8 cellular contexts compared by ENCODE assay signal in the genomic region with DNA sequence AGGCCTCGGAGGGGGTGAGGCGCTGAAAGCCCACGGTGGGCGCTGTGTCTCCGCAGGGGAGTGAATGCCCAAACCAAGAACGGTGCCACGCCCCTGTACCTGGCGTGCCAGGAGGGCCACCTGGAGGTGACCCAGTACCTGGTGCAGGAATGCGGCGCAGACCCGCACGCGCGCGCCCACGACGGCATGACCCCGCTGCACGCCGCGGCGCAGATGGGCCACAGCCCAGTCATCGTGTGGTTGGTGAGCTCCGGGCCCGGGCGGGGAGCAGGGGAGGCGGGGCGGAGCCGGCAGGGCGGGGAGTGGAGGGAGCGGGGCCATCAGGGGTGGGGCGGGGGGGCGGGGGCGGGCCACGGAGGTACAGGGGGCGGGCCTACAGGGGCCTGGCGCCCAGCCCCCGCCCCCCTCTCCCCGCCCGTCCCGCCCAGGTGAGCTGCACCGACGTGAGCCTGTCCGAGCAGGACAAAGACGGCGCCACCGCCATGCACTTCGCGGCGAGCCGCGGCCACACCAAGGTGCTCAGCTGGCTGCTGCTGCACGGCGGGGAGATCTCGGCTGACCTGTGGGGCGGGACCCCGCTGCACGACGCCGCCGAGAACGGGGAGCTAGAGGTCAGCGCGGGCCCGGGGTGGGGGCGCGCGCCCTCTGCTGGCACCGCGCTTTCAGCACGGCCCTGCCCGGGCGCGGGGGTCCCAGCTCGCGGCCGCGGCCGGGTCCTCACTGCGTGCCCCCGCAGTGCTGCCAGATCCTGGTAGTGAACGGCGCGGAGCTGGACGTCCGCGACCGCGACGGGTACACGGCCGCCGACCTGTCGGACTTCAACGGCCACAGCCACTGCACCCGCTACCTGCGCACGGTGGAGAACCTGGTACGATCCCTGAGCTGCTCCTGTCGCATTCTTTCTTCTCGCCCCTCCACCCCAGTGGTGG. TPM values are rescaled to one million over a fixed set of nuclear protein-coding genes. Genes with fewer than 3 reads are reported as not detected.
DNase-seq lines count a peak whose midpoint lies in the region; ATAC-seq and TF ChIP-seq lines count a peak whose summit lies in the region.

No MANE protein-coding gene starts in this region.

- TF ChIP-seq CTCF in RWPE2 (IDR thresholded peaks at IDR 0.05; ENCODE audit: poor library complexity, severe bottlenecking): peak; percentile 33

- H3K4me3 ChIP-seq in RWPE2 (ENCODE audit: severe bottlenecking): peak overlapping the region; percentile 14
- H3K4me3 ChIP-seq in iPS-18c (ENCODE audit: insufficient read depth, low read depth, low read length): peak overlapping the region; percentile 50; the same call in 1 of the 2 replicates

- no peaks in the 10 kb centered on the region for H3K27me3 ChIP-seq in RWPE2 (ENCODE audit: insufficient read depth, poor library complexity, severe bottlenecking)

- no peaks in the 10 kb centered on the region for H3K9me3 ChIP-seq in RWPE2 (ENCODE audit: severe bottlenecking)
- H3K9me3 ChIP-seq in iPS-18c (ENCODE audit: control insufficient read depth, insufficient read depth, low read length): no peaks in the 10 kb centered on the region

- DNase-seq in ACHN: peak; percentile 66
- DNase-seq in RWPE2 (ENCODE audit: low spot score): no peak
- peak; percentile 86 for DNase-seq in activated naive CD4-positive, alpha-beta T cell treated with anti-CD3 and anti-CD28 coated beads, Interleukin-2, amount 10 ng/mL, durations not matched to agents 7 days and 5 days
- peak; percentile 43 for DNase-seq in stimulated activated CD8-positive, alpha-beta memory T cell treated with anti-CD3 and anti-CD28 coated beads, Interleukin-12 subunit alpha, Interleukin-12 subunit beta, amount 100 ng/mL, for 1 hour (ENCODE audit: low read depth)
- DNase-seq in posterior vena cava (ENCODE audit: low spot score): no peak

- peak overlapping the region; percentile 6 for H3K4me3 Mint-ChIP-seq in activated naive CD4-positive, alpha-beta T cell treated with anti-CD3 and anti-CD28 coated beads, Interleukin-2, amount 10 ng/mL, durations not matched to agents 7 days and 5 days

- CTCF ChIA-PET in activated naive CD4-positive, alpha-beta T cell treated with anti-CD3 and anti-CD28 coated beads, Interleukin-2, amount 10 ng/mL, durations not matched to agents 7 days and 5 days (lab: Charles Lee): interaction anchor here (1.1 to 8.7 kb wide), 7 partner anchors 9 to 81 kb away, joined by 3 to 78 read pairs (median 5); partner anchors contain the start of gene HES2

- no peaks in the 10 kb centered on the region for H3K4me1 ChIP-seq in RWPE2 (ENCODE audit: insufficient read depth, poor library complexity, severe bottlenecking)

- H3K27ac Mint-ChIP-seq in activated naive CD4-positive, alpha-beta T cell treated with anti-CD3 and anti-CD28 coated beads, Interleukin-2, amount 10 ng/mL, durations not matched to agents 7 days and 5 days: no peak overlapping the region

- H3K27ac ChIP-seq in RWPE2 (ENCODE audit: poor library complexity, severe bottlenecking): no peak overlapping the region

- H3K4me1 Mint-ChIP-seq in activated naive CD4-positive, alpha-beta T cell treated with anti-CD3 and anti-CD28 coated beads, Interleukin-2, amount 10 ng/mL, durations not matched to agents 7 days and 5 days: peaks cover 8% of the 10 kb centered on the region

- H3K36me3 ChIP-seq in RWPE2 (ENCODE audit: low read depth): no peaks in the 10 kb centered on the region

- peaks cover 91% of the 10 kb centered on the region for H3K27me3 Mint-ChIP-seq in activated naive CD4-positive, alpha-beta T cell treated with anti-CD3 and anti-CD28 coated beads, Interleukin-2, amount 10 ng/mL, durations not matched to agents 7 days and 5 days

- in situ Hi-C loops in ACHN (cut with HindIII; ENCODE audit: low pct_ligation_motif_present, low pct_unique_long_range_greater_than_20kb, low sequenced_read_pairs): no loop called here

- no peaks in the 10 kb centered on the region for H3K36me3 Mint-ChIP-seq in activated naive CD4-positive, alpha-beta T cell treated with anti-CD3 and anti-CD28 coated beads, Interleukin-2, amount 10 ng/mL, durations not matched to agents 7 days and 5 days

- H3K9me3 Mint-ChIP-seq in activated naive CD4-positive, alpha-beta T cell treated with anti-CD3 and anti-CD28 coated beads, Interleukin-2, amount 10 ng/mL, durations not matched to agents 7 days and 5 days: no peaks in the 10 kb centered on the region

- intact Hi-C loops in posterior vena cava (cut with DNase I): no loop called here

- ATAC-seq in GM21619 (IDR thresholded peaks at IDR 0.05; ENCODE audit: unreplicated experiment) (peak; percentile 64), RWPE2 (ENCODE audit: low read depth) (peak; percentile 75), GM19328 (IDR thresholded peaks at IDR 0.05; ENCODE audit: unreplicated experiment) (no peak)

RNA-seq across cellular contexts. Expression of gene ESPN, which starts 15.9 kb away (rescaled TPM):
- total RNA-seq in posterior vena cava: not detected

RNA-seq across cellular contexts. Expression of gene HES2, which starts 20.7 kb away (rescaled TPM):
- total RNA-seq in posterior vena cava: under 1 TPM in 1 of 2 donors, not detected in 1; 0.14 TPM

RNA-seq across cellular contexts. Expression of gene TNFRSF25, which starts 25.5 kb away (rescaled TPM):
- total RNA-seq in posterior vena cava: 1 to 10 TPM; 7.0 to 9.2 TPM

RNA-seq across cellular contexts. Expression of gene ACOT7, which starts 46.9 kb away (rescaled TPM):
- 10 to 100 TPM; 17.6 to 26.5 TPM for total RNA-seq in posterior vena cava

RNA-seq across cellular contexts. Expression of gene PLEKHG5, which starts 51.0 kb away (rescaled TPM):
- total RNA-seq in posterior vena cava: 10 to 100 TPM in 1 of 2 donors, 1 to 10 TPM in 1; 8.9 to 13.0 TPM

Comparison
In these comparisons a context has a peak if more than half of its experiments do, and no peak if none do; other contexts are left out.
1. DNase-seq: peak in ACHN (single experiment), activated naive CD4-positive, alpha-beta T cell treated with anti-CD3 and anti-CD28 coated beads, Interleukin-2, amount 10 ng/mL, durations not matched to agents 7 days and 5 days (single experiment) and stimulated activated CD8-positive, alpha-beta memory T cell treated with anti-CD3 and anti-CD28 coated beads, Interleukin-12 subunit alpha, Interleukin-12 subunit beta, amount 100 ng/mL, for 1 hour (single experiment); none in RWPE2 (single experiment) and posterior vena cava (single experiment).